20 cellular contexts compared by ENCODE assay signal in the genomic region with DNA sequence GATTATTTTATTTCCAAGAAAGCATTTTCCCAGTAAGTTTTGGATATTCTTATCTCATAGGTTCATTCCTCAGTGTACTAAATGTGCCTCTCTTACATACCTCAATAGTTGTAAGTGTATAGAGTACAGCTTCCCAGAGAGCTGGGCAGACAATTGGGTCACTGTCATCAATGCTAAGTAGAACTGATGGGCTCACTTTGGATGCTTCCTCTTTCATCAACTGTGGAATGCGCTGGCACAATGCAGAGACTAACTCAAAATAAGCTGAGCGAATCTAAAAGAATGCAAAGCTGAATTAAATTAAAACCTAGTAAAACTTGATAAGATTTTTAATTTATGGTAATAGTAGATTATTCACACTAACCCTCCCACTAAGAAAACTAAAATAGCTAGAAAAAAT. TPM values are rescaled to one million over a fixed set of nuclear protein-coding genes. Genes with fewer than 3 reads are reported as not detected.
DNase-seq lines count a peak whose midpoint lies in the region; ATAC-seq and TF ChIP-seq lines count a peak whose summit lies in the region.
"Had no signal": no experiment of that assay in that cellular context is flagged by ENCODE, and none has a peak within 500 bp of the region (broad histone marks: within the 10 kb centered on the region; RNA-seq: fewer than 3 reads in every experiment).

No MANE protein-coding gene starts in this region.

- peaks cover 45% of the 10 kb centered on the region for H3K36me3 Mint-ChIP-seq in HFFc6 (ENCODE audit: low read depth)

- POLR2A ChIA-PET in A673 (lab: Charles Lee; ENCODE audit: low non-redundant PET) = no interaction called here
- POLR2A ChIA-PET in GM10248 (lab: Yijun Ruan, JAX) = no interaction called here

- WGBS in lower leg skin, 2 donors = 92 to 96% methylated on average over 2 of the region's 2 CpGs

- no peak for TF ChIP-seq POLR2A in lower leg skin (IDR thresholded peaks at IDR 0.05)

- TF ChIP-seq CTCF in A673 (conservative IDR thresholded peaks at IDR 0.05; ENCODE audit: low read depth, low read length) = no peak
- no peak for TF ChIP-seq CTCF in HFFc6 (IDR thresholded peaks at IDR 0.05)
- TF ChIP-seq CTCF in cardiac fibroblast (IDR thresholded peaks at IDR 0.05; ENCODE audit: low read depth, low read length) = no peak
- TF ChIP-seq CTCF in lower leg skin (IDR thresholded peaks at IDR 0.05) = no peak
- no peak for TF ChIP-seq CTCF in GM10248 (IDR thresholded peaks at IDR 0.05; ENCODE audit: control extremely low read depth, extremely low read depth, low read depth, missing control alignments)

- intact Hi-C loops in A673 (cut with micrococcal nuclease; ENCODE audit: unreplicated experiment) (no loop called here), lower leg skin (cut with DNase I; ENCODE audit: low total_unique reads) (no loop called here)

- no peak for ATAC-seq in HG03097 (IDR thresholded peaks at IDR 0.05; ENCODE audit: low FRiP score, unreplicated experiment)
- ATAC-seq: left colon, T-cell had no signal

- no peaks in the 10 kb centered on the region for H3K9me3 Mint-ChIP-seq in HFFc6
- H3K9me3 Mint-ChIP-seq: T-cell had no signal

- H3K36me3 ChIP-seq in A673 (ENCODE audit: insufficient read depth, low read length, poor library complexity, severe bottlenecking) = peaks cover 53% of the 10 kb centered on the region

- DNase-seq in A673 (ENCODE audit: low spot score) (peak; percentile 52), HFFc6 (no peak), cardiac fibroblast (ENCODE audit: low read depth in 2 of 2) (peak; percentile 8 to 9), medulla oblongata (ENCODE audit: extremely low spot score) (peak; percentile 38), lower leg skin (ENCODE audit: low spot score in 2 of 2) (no peak), NCI-H774 (lab: John Stamatoyannopoulos, UW) (no peak), GM10248 (ENCODE audit: extremely low spot score) (no peak)
- DNase-seq: activated CD4-positive, alpha-beta T cell treated with anti-CD3 and anti-CD28 coated beads, Interleukin-2, amount 50 U/mL, for 4 hours; activated naive CD4-positive, alpha-beta T cell treated with Interleukin-2 at 50 U/mL for 16 hours; CD4-positive, alpha-beta memory T cell; left colon; NCI-H1092 treated with DMSO at 0.1 percent for 48 hours; NCI-H2081 treated with DMSO at 0.1 percent for 48 hours; psoas muscle; small intestine; stimulated activated CD4-positive, alpha-beta T cell treated with anti-CD3 and anti-CD28 coated beads, Interleukin-2, amount 100 ng/mL, for 48 hours; stomach; T-cell had no signal

- CTCF ChIA-PET in A673 (lab: Charles Lee) = no interaction called here
- CTCF ChIA-PET in GM10248 (lab: Yijun Ruan, JAX) = interaction anchor here (1.4 to 2.7 kb wide), 2 partner anchors 11 to 15 kb away, joined by 4 to 14 read pairs; no protein-coding TSS in a partner anchor

- no peaks in the 10 kb centered on the region for H3K4me1 ChIP-seq in A673 (ENCODE audit: insufficient read depth, low read length, poor library complexity, severe bottlenecking)
- H3K4me1 ChIP-seq: stomach had no signal

- no peaks in the 10 kb centered on the region for H3K9me3 ChIP-seq in A673 (ENCODE audit: low read depth, low read length, poor library complexity, severe bottlenecking)
- H3K9me3 ChIP-seq: psoas muscle, stomach had no signal

- no peak overlapping the region for H3K27ac ChIP-seq in A673 (ENCODE audit: low read depth, low read length, poor library complexity, severe bottlenecking)
- H3K27ac ChIP-seq: KMS-11, psoas muscle, stomach had no signal

- no peaks in the 10 kb centered on the region; the same call in 1 of the 2 replicates for H3K27me3 Mint-ChIP-seq in HFFc6 (ENCODE audit: insufficient read depth)
- H3K27me3 Mint-ChIP-seq: CD4-positive, alpha-beta memory T cell; T-cell had no signal

- no peaks in the 10 kb centered on the region for H3K27me3 ChIP-seq in A673 (replicated peaks; ENCODE audit: insufficient read depth, low read depth, low read length, poor library complexity)
- H3K27me3 ChIP-seq: stomach had no signal

- peak overlapping the region; percentile 59; the same call in 1 of the 2 replicates for H3K27ac Mint-ChIP-seq in HFFc6
- H3K27ac Mint-ChIP-seq: CD4-positive, alpha-beta memory T cell had no signal

- H3K4me1 Mint-ChIP-seq in HFFc6 (ENCODE audit: low read depth) = peaks cover 34% of the 10 kb centered on the region

- BruUV-seq in A673 (replicated peaks; lab: Mats Ljungman, UMichigan) = no TSS peak

- H3K4me3 ChIP-seq in A673 (ENCODE audit: low read depth, low read length, poor library complexity, severe bottlenecking) (no peak overlapping the region), cardiac fibroblast (replicated peaks in 1 of 2; ENCODE audit: low read depth in 2 of 2, low read length in 2 of 2) (no peak overlapping the region), lower leg skin (ENCODE audit: low read depth, poor library complexity, severe bottlenecking) (no peak overlapping the region)
- H3K4me3 ChIP-seq: psoas muscle, stomach had no signal

- H3K4me3 Mint-ChIP-seq in HFFc6 = no peak overlapping the region
- H3K4me3 Mint-ChIP-seq: CD4-positive, alpha-beta memory T cell; T-cell had no signal

RNA-seq across cellular contexts. Expression of a gene that starts 21.5 kb away (rescaled TPM):
- total RNA-seq in A673 (2021) (23.7 and 25.3 TPM in 2 replicates), lower leg skin (10 to 100 TPM; 19.0 to 21.4 (median 20.9) TPM)
- 10 to 100 TPM; 19.8 to 23.4 (median 20.8) TPM for total RNA-seq in HFFc6 (2021; fragmentation: NEBNext Ultra II Directional; extraction: Animal tissue kit (Norgen Biotek cat#: 25700))

RNA-seq across cellular contexts. Expression of a gene that starts 48.0 kb away (rescaled TPM):
- total RNA-seq in A673 (2021) (29.0 and 30.0 TPM in 2 replicates), lower leg skin (10 to 100 TPM in 1 of 4 donors, 1 to 10 TPM in 3; 5.4 to 11.7 (median 8.1) TPM)
- total RNA-seq in HFFc6 (2021; fragmentation: NEBNext Ultra II Directional; extraction: Animal tissue kit (Norgen Biotek cat#: 25700)) = 10 to 100 TPM; 30.0 to 34.5 (median 31.1) TPM

RNA-seq across cellular contexts. Expression of a gene that starts 53.3 kb away (rescaled TPM):
- total RNA-seq in A673 (2021) (40.6 and 41.6 TPM in 2 replicates), lower leg skin (10 to 100 TPM; 21.3 to 25.8 (median 23.4) TPM)
- total RNA-seq in HFFc6 (2021; fragmentation: NEBNext Ultra II Directional; extraction: Animal tissue kit (Norgen Biotek cat#: 25700)) = 10 to 100 TPM; 28.1 to 43.1 (median 37.1) TPM

Comparison
In these comparisons a context has a peak if more than half of its experiments do, and no peak if none do; other contexts are left out.
1. DNase-seq: peak in A673 (single experiment), cardiac fibroblast (2 of 2) and medulla oblongata (single experiment); none in HFFc6 (single experiment), lower leg skin (0 of 2), NCI-H774 (single experiment) and GM10248 (single experiment).